Comparison of ENCODE assay signal across 14 cellular contexts in genomic region chr3:17674082-17674686, GRCh38.
A peak's percentile ranks its signal among the peaks of the same experiment; 100 is the strongest.
DNase-seq lines count a peak whose midpoint lies in the region; ATAC-seq, FAIRE-seq and TF ChIP-seq lines count a peak whose summit lies in the region.
"Had no signal": no experiment of that assay in that cellular context is flagged by ENCODE, and none has a peak within 500 bp of the region (broad histone marks: within the 10 kb centered on the region; RNA-seq: fewer than 3 reads in every experiment).

No MANE protein-coding gene starts in this region.

- H3K4me2 ChIP-seq in A549 (no peak overlapping the region), K562 (ENCODE audit: insufficient read depth, low read length) (no peak overlapping the region)

- TF ChIP-seq EP300 in A549 (IDR thresholded peaks at IDR 0.05) (no peak), K562 (IDR thresholded peaks at IDR 0.05; ENCODE audit: low read length) (no peak)

- TF ChIP-seq RAD21 in A549 (conservative IDR thresholded peaks at IDR 0.05 in 1 of 2, IDR thresholded peaks at IDR 0.05 in 1 of 2) (no peak), K562 (CRISPR knock-in tag; conservative IDR thresholded peaks at IDR 0.05 in 1 of 2, IDR thresholded peaks at IDR 0.05 in 1 of 2) (no peak)

- FAIRE-seq in A549 (lab: Jason Lieb, UNC) = no peak
- FAIRE-seq in GM19239 (lab: Jason Lieb, UNC) = peak; percentile 57
- FAIRE-seq in K562 (lab: Jason Lieb, UNC) = no peak
- peak; percentile 79 for FAIRE-seq in islet of Langerhans (lab: Jason Lieb, UNC)
- FAIRE-seq: HTR-8/SVneo had no signal

- H3K4me1 ChIP-seq in A549 (0 out of 3 replicates have a peak, but pooled peaks cover 8% of the 10 kb centered on the region), K562 (replicated peaks in 1 of 2; ENCODE audit: control insufficient read depth in 2 of 2, insufficient read depth in 2 of 2, low read length in 2 of 2) (no peaks in the 10 kb centered on the region)

- H3K27ac ChIP-seq in A549 = no peak overlapping the region
- no peak overlapping the region for H3K27ac ChIP-seq in K562 (ENCODE audit: extremely low read depth, low read depth, low read length)

- TF ChIP-seq CTCF in A549 (IDR thresholded peaks at IDR 0.05) = no peak
- no peak for TF ChIP-seq CTCF in K562 (IDR thresholded peaks at IDR 0.05 in 2 of 3, conservative IDR thresholded peaks at IDR 0.05 in 1 of 3; ENCODE audit: insufficient read depth in 2 of 3, low read depth in 1 of 3, low read length in 3 of 3)

- no peak overlapping the region for H3K9ac ChIP-seq in K562 (ENCODE audit: insufficient read depth in 1 of 2, low read depth in 2 of 2, low read length in 2 of 2)

- no peak for ATAC-seq in A549
- no peak for ATAC-seq in K562
- ATAC-seq: CD8-positive, alpha-beta T cell had no signal

- POLR2A ChIA-PET in A549 (lab: Yijun Ruan, JAX) (no interaction called here), K562 (lab: Yijun Ruan, JAX) (no interaction called here)

- no peak for TF ChIP-seq POLR2A in A549 (IDR thresholded peaks at IDR 0.05; ENCODE audit: low read length)
- TF ChIP-seq POLR2A in K562 (conservative IDR thresholded peaks at IDR 0.05) = no peak

- H3K79me2 ChIP-seq in K562 (ENCODE audit: control insufficient read depth, insufficient read depth, low read length) = no peaks in the 10 kb centered on the region

- in situ Hi-C loops in K562 (cut with MboI) = no loop called here

- H3K4me3 ChIP-seq in A549 (no peak overlapping the region), K562 (no peak overlapping the region)

- H4K20me1 ChIP-seq in K562 (replicated peaks; ENCODE audit: control insufficient read depth, insufficient read depth, low read length) = no peaks in the 10 kb centered on the region

- no peaks in the 10 kb centered on the region for H3K27me3 ChIP-seq in K562 (ENCODE audit: control insufficient read depth in 2 of 2, insufficient read depth in 2 of 2, low read length in 2 of 2)

- H2AFZ ChIP-seq in K562 (ENCODE audit: low read depth, low read length) = no peak overlapping the region

- H3K9me1 ChIP-seq in K562 (ENCODE audit: control insufficient read depth, insufficient read depth, low read length) = no peaks in the 10 kb centered on the region

- 90% methylated on average over 2 of the region's 2 CpGs for WGBS in A549 (ENCODE audit: missing lambda C conversion rate)
- WGBS in K562 (ENCODE audit: insufficient coverage, low coverage, missing lambda C conversion rate) = 41% methylated on average over 2 of the region's 2 CpGs

- intact Hi-C loops in K562 (cut with micrococcal nuclease) = no loop called here

- H3K9me3 ChIP-seq in A549 (no peaks in the 10 kb centered on the region), K562 (replicated peaks; ENCODE audit: control insufficient read depth, insufficient read depth, low read depth, low read length) (no peaks in the 10 kb centered on the region)

- no TSS peak for BruUV-seq in K562 (replicated peaks; lab: Mats Ljungman, UMichigan)

- no peak for DNase-seq in A549 (ENCODE audit: low read depth in 1 of 2, low spot score in 1 of 2)
- DNase-seq in GM19239 (ENCODE audit: insufficient read length, low spot score) = no peak
- DNase-seq in K562 (ENCODE audit: extremely low read depth in 1 of 4, low spot score in 3 of 4) = no peak
- no peak for DNase-seq in stimulated activated CD8-positive, alpha-beta memory T cell treated with anti-CD3 and anti-CD28 coated beads, Interleukin-4, amount 100 ng/mL, for 48 hours
- DNase-seq in DMS53 treated with DMSO at 0.1 percent for 48 hours (lab: John Stamatoyannopoulos, UW; ENCODE audit: unreplicated experiment) = no peak
- no peak for DNase-seq in 8988T
- DNase-seq in NCI-H2171 treated with DMSO at 0.1 percent for 48 hours (lab: John Stamatoyannopoulos, UW) = no peak
- DNase-seq: CD8-positive, alpha-beta T cell; COR-L47; HCEC 1CT; HFFc6; KG1 had no signal

- H3K36me3 ChIP-seq in K562 (ENCODE audit: control insufficient read depth, insufficient read depth, low read length) = no peaks in the 10 kb centered on the region

- CTCF ChIA-PET in A549 (lab: Yijun Ruan, JAX) (no interaction called here), K562 (lab: Yijun Ruan, JAX; ENCODE audit: low intra/inter-chr PET ratio) (no interaction called here)

TF ChIP-seq in A549, 52 proteins besides CTCF, POLR2A, EP300 and RAD21:
- TF ChIP-seq JUNB (IDR thresholded peaks at IDR 0.05) (no peak), CHD2 (IDR thresholded peaks at IDR 0.05; ENCODE audit: low read length, partially characterized antibody) (no peak), FOSB (CRISPR knock-in tag; IDR thresholded peaks at IDR 0.05) (no peak), HOXB5 (CRISPR knock-in tag; IDR thresholded peaks at IDR 0.05) (no peak), CEBPB (IDR thresholded peaks at IDR 0.05) (peak; percentile 9 to 48; a peak in 3 of 4 replicates), SREBF2 (IDR thresholded peaks at IDR 0.05) (no peak)
TF ChIP-seq in A549: peak in this region for 1.

TF ChIP-seq in K562, 482 proteins besides CTCF, POLR2A, EP300 and RAD21:
- TF ChIP-seq RCOR1 (IDR thresholded peaks at IDR 0.05; ENCODE audit: borderline replicate concordance in 1 of 2, low read depth in 2 of 2, low read length in 2 of 2) = no peak
- peak; percentile 95 for TF ChIP-seq CEBPB (tag; IDR thresholded peaks at IDR 0.05)
- TF ChIP-seq CEBPG (CRISPR knock-in tag; IDR thresholded peaks at IDR 0.05) = no peak
- TF ChIP-seq CEBPG (tag; conservative IDR thresholded peaks at IDR 0.05 in 1 of 2, IDR thresholded peaks at IDR 0.05 in 1 of 2) = peak; percentile 60 to 95

Comparison
In these comparisons a context has a peak if more than half of its experiments do, and no peak if none do; other contexts are left out.
1. Of the 35 proteins assayed by ChIP-seq in both K562 and A549: peak only in K562: none; only in A549: none; in both: CEBPB; in neither: 34.